ENCODE assay signal across 1 cellular context in genomic region chr9:33290994-33291397, GRCh38.
TF ChIP-seq lines count a peak whose summit lies in the region.

No MANE protein-coding gene starts in this region.

TF ChIP-seq in HEK293, 187 proteins besides CTCF, POLR2A, EP300 and RAD21 (continued from another document):
- no peak for TF ChIP-seq ZNF555 (tag by site-specific recombination; conservative IDR thresholded peaks at IDR 0.05)
- TF ChIP-seq REST (tag by site-specific recombination; IDR thresholded peaks at IDR 0.05) = peak; percentile 63
- TF ChIP-seq ZSCAN30 (tag by site-specific recombination; IDR thresholded peaks at IDR 0.05) = peak; percentile 60; the same call in 1 of the 2 replicates
- TF ChIP-seq ZNF704 (tag by site-specific recombination; IDR thresholded peaks at IDR 0.05) = no peak
- TF ChIP-seq INSM2 (tag by site-specific recombination; IDR thresholded peaks at IDR 0.05) = 0 out of 2 replicates have a peak, but pooled peaks have one; percentile 50
- no peak for TF ChIP-seq ZNF785 (tag by site-specific recombination; IDR thresholded peaks at IDR 0.05)
- TF ChIP-seq ZSCAN5A (tag by site-specific recombination; IDR thresholded peaks at IDR 0.05) = no peak
- 0 out of 2 replicates have a peak, but pooled peaks have one; percentile 34 for TF ChIP-seq ZNF449 (tag by site-specific recombination; IDR thresholded peaks at IDR 0.05)
- TF ChIP-seq ZNF548 (tag by site-specific recombination; IDR thresholded peaks at IDR 0.05) = no peak
- TF ChIP-seq ZNF558 (tag by site-specific recombination; IDR thresholded peaks at IDR 0.05) = no peak
- TF ChIP-seq ZNF280C (tag by site-specific recombination; IDR thresholded peaks at IDR 0.05) = no peak
- TF ChIP-seq ZNF624 (tag by site-specific recombination; IDR thresholded peaks at IDR 0.05) = no peak
- TF ChIP-seq ZNF138 (tag by site-specific recombination; IDR thresholded peaks at IDR 0.05; ENCODE audit: borderline replicate concordance) = no peak
- no peak for TF ChIP-seq BCL6B (tag by site-specific recombination; IDR thresholded peaks at IDR 0.05)
- no peak for TF ChIP-seq ZNF473 (tag by site-specific recombination; IDR thresholded peaks at IDR 0.05)
- no peak for TF ChIP-seq ZNF221 (tag by site-specific recombination; IDR thresholded peaks at IDR 0.05; ENCODE audit: borderline replicate concordance)
- no peak for TF ChIP-seq ZNF433 (tag by site-specific recombination; IDR thresholded peaks at IDR 0.05; ENCODE audit: low read depth)
- TF ChIP-seq ZNF513 (tag by site-specific recombination; IDR thresholded peaks at IDR 0.05) = no peak
- no peak for TF ChIP-seq ZNF274 (IDR thresholded peaks at IDR 0.05; ENCODE audit: low read length)
- TF ChIP-seq ZNF274 (tag by site-specific recombination; IDR thresholded peaks at IDR 0.05; ENCODE audit: borderline replicate concordance) = no peak
- 0 out of 2 replicates have a peak, but pooled peaks have one; percentile 52 for TF ChIP-seq KLF7 (tag by site-specific recombination; IDR thresholded peaks at IDR 0.05; ENCODE audit: borderline replicate concordance)
- TF ChIP-seq MYNN (tag by site-specific recombination; IDR thresholded peaks at IDR 0.05; ENCODE audit: borderline replicate concordance) = no peak
TF ChIP-seq in HEK293: peak in this region for 6.
